15 cellular contexts compared by ENCODE assay signal in the genomic region with DNA sequence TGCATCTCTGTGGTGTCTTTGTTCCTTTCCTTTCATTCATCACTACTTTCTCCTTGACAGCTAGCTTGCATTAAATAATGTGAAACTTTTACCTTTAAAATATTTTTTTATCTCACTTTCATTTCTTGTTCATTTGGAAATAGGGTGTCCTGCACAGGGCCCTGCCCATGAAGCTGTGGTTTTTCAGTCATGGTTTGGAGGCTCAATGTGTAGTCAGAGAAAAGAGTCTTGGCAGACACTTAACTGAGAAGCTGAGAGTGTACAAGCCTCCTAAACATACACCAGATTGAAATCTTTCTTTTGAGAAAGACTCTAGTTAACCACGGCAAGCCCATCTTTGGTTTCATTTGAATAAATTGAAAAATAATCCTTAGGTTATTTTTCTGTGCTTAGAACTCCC.
A peak's percentile ranks its signal among the peaks of the same experiment; 100 is the strongest.
DNase-seq lines count a peak whose midpoint lies in the region; ATAC-seq and TF ChIP-seq lines count a peak whose summit lies in the region.
"Had no signal": no experiment of that assay in that cellular context is flagged by ENCODE, and none has a peak within 500 bp of the region (broad histone marks: within the 10 kb centered on the region; RNA-seq: fewer than 3 reads in every experiment).

No MANE protein-coding gene starts in this region.

- H3K9me3 ChIP-seq in BLaER1 treated with 17β-estradiol and CSF1 and Interleukin-3, amounts not matched to agents 10 nM and 100 nM (replicated peaks in 1 of 11): no peaks in the 10 kb centered on the region
- H3K9me3 ChIP-seq in MM.1S (replicated peaks; ENCODE audit: insufficient read depth, low read length) (no peaks in the 10 kb centered on the region), neural progenitor cell (ENCODE audit: low read depth) (no peaks in the 10 kb centered on the region)
- H3K9me3 ChIP-seq: A549, SJCRH30 had no signal

- ATAC-seq in HG03139 (IDR thresholded peaks at IDR 0.05; ENCODE audit: unreplicated experiment): no peak
- ATAC-seq: A549 had no signal

- no peaks in the 10 kb centered on the region for H3K79me2 ChIP-seq in MM.1S (ENCODE audit: low read length)
- H3K79me2 ChIP-seq in neural progenitor cell (ENCODE audit: low read depth): no peaks in the 10 kb centered on the region

- no peaks in the 10 kb centered on the region for H3K27me3 Mint-ChIP-seq in neural progenitor cell (ENCODE audit: insufficient read depth, low read depth)
- H3K27me3 Mint-ChIP-seq: CD4-positive, alpha-beta memory T cell had no signal

- no peak overlapping the region for H3K4me3 ChIP-seq in BLaER1 treated with 17β-estradiol and CSF1 and Interleukin-3, amounts not matched to agents 10 nM and 100 nM
- H3K4me3 ChIP-seq in MM.1S (ENCODE audit: low read length): no peak overlapping the region
- no peak overlapping the region for H3K4me3 ChIP-seq in fibroblast of the aortic adventitia (ENCODE audit: low read depth, low read length)
- no peak overlapping the region for H3K4me3 ChIP-seq in neural progenitor cell
- H3K4me3 ChIP-seq: A549, SJCRH30 had no signal

- no peaks in the 10 kb centered on the region for H3K9me3 Mint-ChIP-seq in neural progenitor cell

- H3K27me3 ChIP-seq in BLaER1 treated with 17β-estradiol and CSF1 and Interleukin-3, amounts not matched to agents 10 nM and 100 nM: no peaks in the 10 kb centered on the region
- H3K27me3 ChIP-seq in MM.1S (replicated peaks; ENCODE audit: insufficient read depth, low read length) (no peaks in the 10 kb centered on the region), neural progenitor cell (no peaks in the 10 kb centered on the region)
- H3K27me3 ChIP-seq: SJCRH30 had no signal

- peaks cover 0 to 9% (median 0%) of the 10 kb centered on the region in 11 experiments; a peak in 2 of 22 replicates for H3K36me3 ChIP-seq in BLaER1 treated with 17β-estradiol and CSF1 and Interleukin-3, amounts not matched to agents 10 nM and 100 nM
- H3K36me3 ChIP-seq in MM.1S (replicated peaks; ENCODE audit: insufficient read depth, low read length) (no peaks in the 10 kb centered on the region), neural progenitor cell (no peaks in the 10 kb centered on the region)
- H3K36me3 ChIP-seq: SJCRH30 had no signal

- TF ChIP-seq CTCF in MM.1S (IDR thresholded peaks at IDR 0.05; ENCODE audit: low read length) (no peak), fibroblast of the aortic adventitia (IDR thresholded peaks at IDR 0.05; ENCODE audit: insufficient read depth, low read length) (no peak), neural progenitor cell (IDR thresholded peaks at IDR 0.05) (no peak)

- no peaks in the 10 kb centered on the region for H3K9me2 ChIP-seq in MM.1S (replicated peaks; ENCODE audit: insufficient read depth, low read length)

- H3K4me2 ChIP-seq in BLaER1 treated with 17β-estradiol and CSF1 and Interleukin-3, amounts not matched to agents 10 nM and 100 nM: peak overlapping the region in 10 of 11 experiments; percentile 50 to 80 (median 72); a peak in 17 of 22 replicates
- H3K4me2 ChIP-seq in MM.1S (ENCODE audit: low read depth, low read length): no peak overlapping the region
- no peak overlapping the region for H3K4me2 ChIP-seq in neural progenitor cell
- H3K4me2 ChIP-seq: A549 had no signal

- no peak overlapping the region for H3K4me3 Mint-ChIP-seq in neural progenitor cell

- H3K9ac ChIP-seq in BLaER1 treated with 17β-estradiol and CSF1 and Interleukin-3, amounts not matched to agents 10 nM and 100 nM: no peak overlapping the region
- no peak overlapping the region for H3K9ac ChIP-seq in MM.1S (ENCODE audit: low read length)
- no peak overlapping the region for H3K9ac ChIP-seq in neural progenitor cell

- H3K27ac ChIP-seq in BLaER1 treated with 17β-estradiol and CSF1 and Interleukin-3, amounts not matched to agents 10 nM and 100 nM: 0 out of 22 replicates have a peak overlapping the region, but pooled peaks of 1 of the 11 experiments have one; percentile 17
- H3K27ac ChIP-seq in MM.1S (ENCODE audit: low read length): no peak overlapping the region
- H3K27ac ChIP-seq in neural progenitor cell: no peak overlapping the region
- H3K27ac ChIP-seq: A549, SJCRH30 had no signal

- no peak overlapping the region for H2AFZ ChIP-seq in MM.1S (ENCODE audit: low read length)
- H2AFZ ChIP-seq in neural progenitor cell (replicated peaks): no peak overlapping the region

- peaks cover 10 to 21% (median 19%) of the 10 kb centered on the region in 10 experiments for H3K4me1 ChIP-seq in BLaER1 treated with 17β-estradiol and CSF1 and Interleukin-3, amounts not matched to agents 10 nM and 100 nM
- H3K4me1 ChIP-seq in MM.1S (ENCODE audit: low read length) (no peaks in the 10 kb centered on the region), neural progenitor cell (no peaks in the 10 kb centered on the region)
- H3K4me1 ChIP-seq: A549, SJCRH30 had no signal

- peaks cover 15% of the 10 kb centered on the region for H3K4me1 Mint-ChIP-seq in neural progenitor cell

- no peak overlapping the region for H3K27ac Mint-ChIP-seq in neural progenitor cell

- no peaks in the 10 kb centered on the region for H4K20me1 ChIP-seq in BLaER1 treated with 17β-estradiol and CSF1 and Interleukin-3, amounts not matched to agents 10 nM and 100 nM
- H4K20me1 ChIP-seq in MM.1S (ENCODE audit: insufficient read depth, low read length) (no peaks in the 10 kb centered on the region), neural progenitor cell (ENCODE audit: low read depth) (no peaks in the 10 kb centered on the region)

- peak; percentile 25 for DNase-seq in MM.1S
- peak; percentile 37 for DNase-seq in fibroblast of the aortic adventitia (ENCODE audit: low read depth)
- DNase-seq in renal cortical epithelial cell (ENCODE audit: low read depth): peak; percentile 51
- no peak for DNase-seq in neural progenitor cell (ENCODE audit: low spot score)
- no peak for DNase-seq in T-helper 9 cell
- DNase-seq: CD4-positive, alpha-beta memory T cell; DMS79 treated with DMSO at 0.1 percent for 48 hours; GF-D8; KBM-7; NCI-H1105; NCI-H187 treated with DMSO at 0.1 percent for 48 hours; SJCRH30 had no signal

- peaks cover 15% of the 10 kb centered on the region for H3K36me3 Mint-ChIP-seq in neural progenitor cell

- H3F3A ChIP-seq in MM.1S (ENCODE audit: insufficient read depth, low read length): no peaks in the 10 kb centered on the region
- no peaks in the 10 kb centered on the region for H3F3A ChIP-seq in neural progenitor cell (ENCODE audit: low read depth)

Comparison
In these comparisons a context has a peak if more than half of its experiments do, and no peak if none do; other contexts are left out.
1. H3K4me2 ChIP-seq: peak in BLaER1 treated with 17β-estradiol and CSF1 and Interleukin-3, amounts not matched to agents 10 nM and 100 nM (10 of 11); none in MM.1S (single experiment) and neural progenitor cell (single experiment).
2. DNase-seq: peak in MM.1S (single experiment), fibroblast of the aortic adventitia (single experiment) and renal cortical epithelial cell (single experiment); none in neural progenitor cell (single experiment) and T-helper 9 cell (single experiment).